ENCODE assay signal across 18 cellular contexts in genomic region chr19:383040-383439, GRCh38. TPM values are rescaled to one million over a fixed set of nuclear protein-coding genes. Genes with fewer than 3 reads are reported as not detected.
DNase-seq lines count a peak whose midpoint lies in the region; ATAC-seq, FAIRE-seq and TF ChIP-seq lines count a peak whose summit lies in the region.
"Had no signal": no experiment of that assay in that cellular context is flagged by ENCODE, and none has a peak within 500 bp of the region (broad histone marks: within the 10 kb centered on the region; RNA-seq: fewer than 3 reads in every experiment).

No MANE protein-coding gene starts in this region.

- H3K56ac ChIP-seq in H1 (replicated peaks; ENCODE audit: insufficient read length, low read depth, low read length): no peak overlapping the region

- no peak for TF ChIP-seq RAD21 in H1 (IDR thresholded peaks at IDR 0.05 in 1 of 2, conservative IDR thresholded peaks at IDR 0.05 in 1 of 2; ENCODE audit: low read depth in 2 of 2, low read length in 2 of 2)

- H3K27ac ChIP-seq in VCaP (peak overlapping the region; percentile 75; the same call in 1 of the 2 replicates), H1 (ENCODE audit: low read depth, low read length) (no peak overlapping the region), upper lobe of right lung (no peak overlapping the region)
- H3K27ac ChIP-seq: parathyroid adenoma, sigmoid colon, SJCRH30, testis had no signal

- H2BK120ac ChIP-seq in H1 (replicated peaks; ENCODE audit: low read depth, low read length): no peak overlapping the region

- no peak for DNase-seq in stimulated activated naive CD8-positive, alpha-beta T cell treated with anti-CD3 and anti-CD28 coated beads, Interleukin-15, Interleukin-2, amounts not matched to agents 100 U/mL and 50 U/mL, for 24 hours
- DNase-seq in H1 (ENCODE audit: low read depth in 1 of 2, low spot score in 2 of 2): no peak
- peak; percentile 46 for DNase-seq in upper lobe of right lung
- DNase-seq in cerebellum (ENCODE audit: low spot score): no peak
- DNase-seq: naive B cell, NCI-H1930, NCI-H510A, sigmoid colon, SJCRH30, testis had no signal

- no peak for ATAC-seq in stimulated activated naive CD8-positive, alpha-beta T cell treated with anti-CD3 and anti-CD28 coated beads, Interleukin-15, Interleukin-2, amounts not matched to agents 100 U/mL and 50 U/mL, for 24 hours
- ATAC-seq in upper lobe of right lung (no peak), HG03378 (IDR thresholded peaks at IDR 0.05; ENCODE audit: unreplicated experiment) (no peak), SK-N-SH treated with all-trans-retinoic acid at 6 μM for 48 hours (no peak)

- TF ChIP-seq POLR2A in H1 (IDR thresholded peaks at IDR 0.05; ENCODE audit: control extremely low read depth in 1 of 2, low read depth in 2 of 2, low read length in 2 of 2): no peak

- no peak for FAIRE-seq in H1 (lab: Jason Lieb, UNC)
- FAIRE-seq: TTC549 had no signal

- peaks cover 30% of the 10 kb centered on the region for H3K4me1 Mint-ChIP-seq in stimulated activated naive CD8-positive, alpha-beta T cell treated with anti-CD3 and anti-CD28 coated beads, Interleukin-15, Interleukin-2, amounts not matched to agents 100 ng/mL and 50 ng/mL, for 24 hours (ENCODE audit: low read depth)

- peak overlapping the region; percentile 76 for H3K4me3 Mint-ChIP-seq in stimulated activated naive CD8-positive, alpha-beta T cell treated with anti-CD3 and anti-CD28 coated beads, Interleukin-15, Interleukin-2, amounts not matched to agents 100 ng/mL and 50 ng/mL, for 24 hours
- H3K4me3 Mint-ChIP-seq: dendritic cell treated with granulocyte-macrophage colony-stimulating factor and Interleukin-4, amounts not matched to agents 40 ng/mL and 50 ng/mL, for 4 days had no signal

- no peak for TF ChIP-seq CTCF in VCaP (conservative IDR thresholded peaks at IDR 0.05)
- TF ChIP-seq CTCF in H1 (IDR thresholded peaks at IDR 0.05; ENCODE audit: control extremely low read depth in 1 of 3, insufficient read depth in 1 of 3, low read depth in 1 of 3, low read length in 3 of 3): no peak
- TF ChIP-seq CTCF in upper lobe of right lung (IDR thresholded peaks at IDR 0.05): no peak

- peak overlapping the region; percentile 91 for H3K27ac Mint-ChIP-seq in stimulated activated naive CD8-positive, alpha-beta T cell treated with anti-CD3 and anti-CD28 coated beads, Interleukin-15, Interleukin-2, amounts not matched to agents 100 ng/mL and 50 ng/mL, for 24 hours
- H3K27ac Mint-ChIP-seq: dendritic cell treated with granulocyte-macrophage colony-stimulating factor and Interleukin-4, amounts not matched to agents 40 ng/mL and 50 ng/mL, for 4 days had no signal

- no peak overlapping the region for H3K23ac ChIP-seq in H1 (ENCODE audit: insufficient read length)

- no peak overlapping the region for H2BK15ac ChIP-seq in H1 (ENCODE audit: low read length)

- no peaks in the 10 kb centered on the region; a peak in 1 of 4 replicates for H3K9me3 ChIP-seq in H1 (ENCODE audit: insufficient read depth in 2 of 2, low read depth in 1 of 2, low read length in 1 of 2)
- no peaks in the 10 kb centered on the region for H3K9me3 ChIP-seq in upper lobe of right lung
- H3K9me3 ChIP-seq: sigmoid colon, SJCRH30, testis had no signal

- H3K18ac ChIP-seq in H1 (ENCODE audit: extremely low read depth, low read length): no peak overlapping the region

- H2BK5ac ChIP-seq in H1 (ENCODE audit: low read depth, low read length): no peak overlapping the region

- H2AFZ ChIP-seq in H1 (ENCODE audit: low read length): no peak overlapping the region
- H2AFZ ChIP-seq: parathyroid adenoma had no signal

- 0 out of 2 replicates have a peak overlapping the region, but pooled peaks have one; percentile 2 for H2BK20ac ChIP-seq in H1 (ENCODE audit: low read length)

- peaks cover 46% of the 10 kb centered on the region for H3K27me3 Mint-ChIP-seq in stimulated activated naive CD8-positive, alpha-beta T cell treated with anti-CD3 and anti-CD28 coated beads, Interleukin-15, Interleukin-2, amounts not matched to agents 100 ng/mL and 50 ng/mL, for 24 hours

- H4K5ac ChIP-seq in H1 (ENCODE audit: insufficient read length, low read depth, low read length): no peak overlapping the region

- no peaks in the 10 kb centered on the region for H3K79me1 ChIP-seq in H1 (ENCODE audit: low read depth, low read length)

- H4K91ac ChIP-seq in H1 (replicated peaks; ENCODE audit: insufficient read length, low read length): no peak overlapping the region

- no peak overlapping the region for H3K9ac ChIP-seq in H1 (replicated peaks in 1 of 4; ENCODE audit: extremely low read depth in 1 of 4, low read depth in 3 of 4, low read length in 3 of 4)
- H3K9ac ChIP-seq: parathyroid adenoma had no signal

- no peak overlapping the region for H3K4me3 ChIP-seq in H1 (ENCODE audit: extremely low read depth in 1 of 4, insufficient read depth in 2 of 4, low read depth in 3 of 4, low read length in 4 of 4)
- H3K4me3 ChIP-seq in upper lobe of right lung: no peak overlapping the region
- H3K4me3 ChIP-seq: lung, sigmoid colon, SJCRH30, testis had no signal

- H3K14ac ChIP-seq in H1 (ENCODE audit: insufficient read length): no peak overlapping the region

- H4K8ac ChIP-seq in H1 (ENCODE audit: extremely low read depth, insufficient read depth, low read length): no peak overlapping the region

- TF ChIP-seq EP300 in H1 (IDR thresholded peaks at IDR 0.05; ENCODE audit: borderline replicate concordance in 1 of 2, low read depth in 2 of 2, low read length in 2 of 2): no peak

- no peak overlapping the region for H2BK12ac ChIP-seq in H1 (ENCODE audit: low read depth, low read length)

- POLR2A ChIA-PET in H1 (lab: Charles Lee; ENCODE audit: partially characterized antibody): interaction anchor here (0.7 to 2.0 kb wide), 3 partner anchors 19 to 127 kb away, joined by 3 to 6 read pairs (median 3); no protein-coding TSS in a partner anchor

- H3K4me2 ChIP-seq in H1 (ENCODE audit: insufficient read depth in 1 of 2, low read depth in 2 of 2, low read length in 2 of 2): no peak overlapping the region

- whole genome bisulfite sequencing in H1 (ENCODE audit: extremely low coverage in 1 of 2, insufficient coverage in 1 of 2, insufficient read length in 1 of 2, insufficient replicate concordance in 2 of 2, low coverage in 1 of 2, low lambda C conversion rate in 2 of 2, missing lambda C conversion rate in 1 of 2), 2 experiments: 94% methylated on average over 15 of the region's 19 CpGs; no CpG with 5 or more reads in 1 of the 2 experiments

- H3K9me3 Mint-ChIP-seq in stimulated activated naive CD8-positive, alpha-beta T cell treated with anti-CD3 and anti-CD28 coated beads, Interleukin-15, Interleukin-2, amounts not matched to agents 100 ng/mL and 50 ng/mL, for 24 hours: no peaks in the 10 kb centered on the region
- H3K9me3 Mint-ChIP-seq: dendritic cell treated with granulocyte-macrophage colony-stimulating factor and Interleukin-4, amounts not matched to agents 40 ng/mL and 50 ng/mL, for 4 days had no signal

- H3K4me1 ChIP-seq in H1 (replicated peaks in 1 of 4; ENCODE audit: control insufficient read depth in 3 of 4, insufficient read depth in 4 of 4, low read length in 3 of 4) (peaks cover 0 to 11% (median 5%) of the 10 kb centered on the region in 4 experiments; a peak in 2 of 7 replicates), upper lobe of right lung (no peaks in the 10 kb centered on the region)
- H3K4me1 ChIP-seq: parathyroid adenoma, sigmoid colon, SJCRH30, testis had no signal

- no peaks in the 10 kb centered on the region for H3K36me3 Mint-ChIP-seq in stimulated activated naive CD8-positive, alpha-beta T cell treated with anti-CD3 and anti-CD28 coated beads, Interleukin-15, Interleukin-2, amounts not matched to agents 100 ng/mL and 50 ng/mL, for 24 hours (ENCODE audit: low read depth)

- H4K20me1 ChIP-seq in H1 (replicated peaks in 1 of 2; ENCODE audit: control insufficient read depth in 1 of 2, insufficient read depth in 2 of 2, low read length in 2 of 2): no peaks in the 10 kb centered on the region

- H3K36me3 ChIP-seq in H1 (ENCODE audit: control insufficient read depth in 2 of 4, insufficient read depth in 4 of 4, low read length in 3 of 4) (no peaks in the 10 kb centered on the region), upper lobe of right lung (no peaks in the 10 kb centered on the region)
- H3K36me3 ChIP-seq: sigmoid colon, SJCRH30 had no signal

- peaks cover 0 to 3% (median 0%) of the 10 kb centered on the region in 4 experiments; a peak in 1 of 7 replicates for H3K27me3 ChIP-seq in H1 (replicated peaks in 1 of 4; ENCODE audit: control insufficient read depth in 3 of 4, extremely low read depth in 1 of 4, insufficient read depth in 3 of 4, low read length in 3 of 4)
- H3K27me3 ChIP-seq in upper lobe of right lung: peaks cover 12% of the 10 kb centered on the region
- H3K27me3 ChIP-seq: SJCRH30, testis had no signal

- H2AK5ac ChIP-seq in H1 (ENCODE audit: low read depth, low read length): no peak overlapping the region

- no peak overlapping the region for H3K4ac ChIP-seq in H1 (replicated peaks; ENCODE audit: insufficient read length, low read depth, low read length)

- H3K79me2 ChIP-seq in H1 (ENCODE audit: control insufficient read depth in 1 of 2, insufficient read depth in 2 of 2, low read length in 2 of 2): no peaks in the 10 kb centered on the region
- H3K79me2 ChIP-seq: parathyroid adenoma had no signal

- H3K23me2 ChIP-seq in H1 (ENCODE audit: low read depth, low read length): no peaks in the 10 kb centered on the region

- CTCF ChIA-PET in H1 (lab: Charles Lee; ENCODE audit: partially characterized antibody): interaction anchor here (0.6 to 3.1 kb wide), 7 partner anchors 8 to 564 kb away, joined by 3 to 20 read pairs (median 7); partner anchors contain the start of genes MADCAM1 and TPGS1

- intact Hi-C loops in upper lobe of right lung (cut with DNase I): no loop called here

RNA-seq across cellular contexts. Expression of gene C2CD4C, which starts 25.9 kb away (rescaled TPM):
- total RNA-seq in H1 (2021; fragmentation: NEBNext Ultra II Directional; extraction: Animal tissue kit (Norgen Biotek cat#: 25700)): 6.3 and 6.6 TPM in 2 replicates
- polyA plus RNA-seq in H1 (2011; rRNA removed): 3.8 and 7.8 TPM in 2 replicates
- 6.2 TPM for polyA plus RNA-seq in H1 (2011; cell fraction: cytosol; rRNA removed)
- polyA plus RNA-seq in H1 (2011; cell fraction: nucleus; rRNA removed): 39.7 TPM
- polyA plus RNA-seq in H1 (2012, experiment 1 of 2): 3.6 to 6.7 TPM (median 4.9 TPM) in 4 replicates
- polyA plus RNA-seq in H1 (2012, experiment 2 of 2): 3.4 TPM
- polyA plus RNA-seq in H1 (2013, experiment 1 of 2): 3.4 TPM
- polyA plus RNA-seq in H1 (2013, experiment 2 of 2): 3.2 TPM
- 0.59 and 0.82 TPM in 2 replicates for polyA minus RNA-seq in H1 (2011; rRNA and poly(A)+ RNA removed)
- 3.0 TPM for polyA minus RNA-seq in H1 (2011; cell fraction: cytosol; rRNA and poly(A)+ RNA removed)
- 5.6 TPM for polyA minus RNA-seq in H1 (2011; cell fraction: nucleus; rRNA and poly(A)+ RNA removed)
- total RNA-seq in upper lobe of right lung (2.6 TPM), cerebellum (7.5 TPM)

RNA-seq across cellular contexts. Expression of gene MIER2, which starts 38.4 kb away (rescaled TPM):
- total RNA-seq in H1 (2021; fragmentation: NEBNext Ultra II Directional; extraction: Animal tissue kit (Norgen Biotek cat#: 25700)): 45.7 and 48.3 TPM in 2 replicates
- polyA plus RNA-seq in H1 (2011; rRNA removed): 30.3 and 53.1 TPM in 2 replicates
- 23.4 TPM for polyA plus RNA-seq in H1 (2011; cell fraction: cytosol; rRNA removed)
- polyA plus RNA-seq in H1 (2011; cell fraction: nucleus; rRNA removed): 73.3 TPM
- polyA plus RNA-seq in H1 (2012, experiment 1 of 2): 44.7 to 62.6 TPM (median 54.6 TPM) in 4 replicates
- 23.4 TPM for polyA plus RNA-seq in H1 (2012, experiment 2 of 2)
- polyA plus RNA-seq in H1 (2013, experiment 1 of 2): 29.9 TPM
- 30.9 TPM for polyA plus RNA-seq in H1 (2013, experiment 2 of 2)
- 72.4 and 80.0 TPM in 2 replicates for polyA minus RNA-seq in H1 (2011; rRNA and poly(A)+ RNA removed)
- polyA minus RNA-seq in H1 (2011; cell fraction: cytosol; rRNA and poly(A)+ RNA removed): 28.2 TPM
- polyA minus RNA-seq in H1 (2011; cell fraction: nucleus; rRNA and poly(A)+ RNA removed): 54.0 TPM
- 43.1 TPM for total RNA-seq in upper lobe of right lung
- total RNA-seq in cerebellum: 9.9 TPM
